Comparison of ENCODE assay signal across 24 cellular contexts in genomic region chr3:51657234-51657633, GRCh38. TPM values are rescaled to one million over a fixed set of nuclear protein-coding genes. Genes with fewer than 3 reads are reported as not detected.
"Had no signal": no experiment of that assay in that cellular context is flagged by ENCODE, and none has a peak within 500 bp of the region (broad histone marks: within the 10 kb centered on the region; RNA-seq: fewer than 3 reads in every experiment).

No MANE protein-coding gene starts in this region.

- H3K4me3 Mint-ChIP-seq: dendritic cell treated with granulocyte-macrophage colony-stimulating factor and Interleukin-4, amounts not matched to agents 40 ng/mL and 50 ng/mL, for 4 days; naive B cell; nephron; stimulated activated memory B cell treated with anti-CD40 and anti-IgM and Interleukin-4, amounts not matched to agents 10 μg/mL and 1 μg/mL and 100 μg/mL, for 72 hours; stimulated activated naive CD8-positive, alpha-beta T cell treated with anti-CD3 and anti-CD28 coated beads, Interleukin-15, Interleukin-2, amounts not matched to agents 100 ng/mL and 50 ng/mL, for 24 hours had no signal

- H3K4me1 Mint-ChIP-seq: naive B cell; nephron; stimulated activated memory B cell treated with anti-CD40 and anti-IgM and Interleukin-4, amounts not matched to agents 10 μg/mL and 1 μg/mL and 100 μg/mL, for 72 hours had no signal

- H3K27me3 Mint-ChIP-seq: dendritic cell treated with granulocyte-macrophage colony-stimulating factor and Interleukin-4, amounts not matched to agents 40 ng/mL and 50 ng/mL, for 4 days; naive B cell; stimulated activated memory B cell treated with anti-CD40 and anti-IgM and Interleukin-4, amounts not matched to agents 10 μg/mL and 1 μg/mL and 100 μg/mL, for 72 hours; stimulated activated naive CD8-positive, alpha-beta T cell treated with anti-CD3 and anti-CD28 coated beads, Interleukin-15, Interleukin-2, amounts not matched to agents 100 ng/mL and 50 ng/mL, for 24 hours had no signal

- ATAC-seq: gastroesophageal sphincter; left cardiac atrium; left ventricle myocardium superior; psoas muscle; sciatic nerve; stimulated activated memory B cell treated with anti-CD40 and anti-IgM and Interleukin-4, amounts not matched to agents 10 μg/mL and 1 μg/mL and 100 μg/mL, for 72 hours had no signal

- H3K27ac Mint-ChIP-seq: dendritic cell treated with granulocyte-macrophage colony-stimulating factor and Interleukin-4, amounts not matched to agents 40 ng/mL and 50 ng/mL, for 4 days; nephron; stimulated activated memory B cell treated with anti-CD40 and anti-IgM and Interleukin-4, amounts not matched to agents 10 μg/mL and 1 μg/mL and 100 μg/mL, for 72 hours; stimulated activated naive CD8-positive, alpha-beta T cell treated with anti-CD3 and anti-CD28 coated beads, Interleukin-15, Interleukin-2, amounts not matched to agents 100 ng/mL and 50 ng/mL, for 24 hours had no signal

- DNase-seq: esophagus squamous epithelium; foreskin fibroblast; glutamatergic neuron; left cardiac atrium; left ventricle myocardium superior; mesendoderm; naive B cell; psoas muscle; retina; spleen; stimulated activated CD4-positive, alpha-beta T cell treated with anti-CD3 and anti-CD28 coated beads, Interleukin-15, amount 100 ng/mL, for 24 hours; stimulated activated CD4-positive, alpha-beta T cell treated with anti-CD3 and anti-CD28 coated beads, Interleukin-1b, Interleukin-23, amount 100 ng/mL, for 48 hours; stimulated activated CD4-positive, alpha-beta T cell treated with anti-CD3 and anti-CD28 coated beads, Interleukin-4, amount 100 ng/mL, for 24 hours; tibial artery; upper lobe of left lung had no signal

- H3K9me3 Mint-ChIP-seq: stimulated activated naive CD8-positive, alpha-beta T cell treated with anti-CD3 and anti-CD28 coated beads, Interleukin-15, Interleukin-2, amounts not matched to agents 100 ng/mL and 50 ng/mL, for 24 hours had no signal

RNA-seq across cellular contexts. Expression of gene GRM2, which starts 49.6 kb away (rescaled TPM):
- total RNA-seq: epithelial cell of proximal tubule, skeletal muscle tissue, vagina had no signal
